8 cellular contexts compared by ENCODE assay signal in the genomic region with DNA sequence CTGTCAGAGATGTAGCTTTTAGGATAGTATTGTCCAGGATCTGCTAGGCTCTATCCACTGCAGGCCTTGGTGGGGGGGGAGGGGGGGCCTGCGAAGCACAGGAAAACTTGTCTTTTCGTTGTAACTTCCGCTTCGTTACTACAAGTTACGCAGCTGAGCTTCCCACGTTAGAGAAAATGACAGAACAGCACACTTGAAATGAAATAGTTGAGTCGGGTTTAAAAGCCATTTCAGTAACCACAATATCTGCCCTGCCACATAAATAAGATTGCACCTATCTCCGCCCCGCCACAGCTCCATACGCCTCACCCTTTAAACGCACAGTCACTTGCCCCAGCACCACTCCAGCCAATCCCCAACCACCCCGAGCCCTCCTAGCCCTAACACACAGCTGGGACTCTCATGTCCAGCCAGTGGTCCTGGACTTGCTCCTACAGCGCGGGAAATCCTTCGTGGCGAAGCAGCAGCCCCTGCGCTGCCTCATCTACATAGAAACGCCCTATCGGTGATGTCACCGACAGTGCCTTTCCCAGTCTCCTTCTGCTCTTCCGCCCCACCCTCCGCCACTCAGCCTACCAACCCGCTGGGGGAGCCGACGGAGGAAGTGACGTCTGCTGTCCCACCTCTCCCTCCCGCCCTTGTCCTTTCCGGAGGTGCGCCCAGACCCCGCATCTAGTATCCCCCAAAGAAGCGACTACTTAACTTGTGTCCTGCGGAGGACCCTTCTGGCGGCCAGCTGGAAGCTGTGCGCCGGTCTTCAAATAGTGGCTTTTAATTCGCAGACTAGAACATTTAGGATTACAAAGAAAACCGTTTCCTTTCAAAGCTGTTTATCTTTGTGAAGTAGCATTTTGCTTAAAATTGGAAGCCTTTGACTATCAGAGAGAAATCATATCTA. TPM values are rescaled to one million over a fixed set of nuclear protein-coding genes. Genes with fewer than 3 reads are reported as not detected.
A peak's percentile ranks its signal among the peaks of the same experiment; 100 is the strongest.
DNase-seq lines count a peak whose midpoint lies in the region; TF ChIP-seq lines count a peak whose summit lies in the region.
"Not testable (repeated sequence)": the region's sequence is repeated elsewhere in the genome, so short reads cannot be mapped to it uniquely, and the experiment has no call there.

No MANE protein-coding gene starts in this region.

- not testable (repeated sequence) for H3K36me3 ChIP-seq in adipocyte (ENCODE audit: control insufficient read depth, insufficient read depth, low read length, severe bottlenecking); neutrophil

- peak overlapping the region; percentile 99 for H3T11ph ChIP-seq in H9 (ENCODE audit: low read length)

- H4K5ac ChIP-seq in H9 (ENCODE audit: insufficient read length, low read depth, low read length), result peak overlapping the region; percentile 99

- H4K20me1 ChIP-seq in H9 (ENCODE audit: control insufficient read depth, insufficient read depth, insufficient read length), result not testable (repeated sequence)

- not testable (repeated sequence) for H4K91ac ChIP-seq in H9 (ENCODE audit: insufficient read length, low read depth, low read length)

- H3K27ac ChIP-seq in H9 (ENCODE audit: insufficient read length, low read depth, low read length), result peak overlapping the region; percentile 99
- peak overlapping the region; percentile 85 for H3K27ac ChIP-seq in neutrophil

- not testable (repeated sequence) for H3K36me3 Mint-ChIP-seq in H9 (ENCODE audit: insufficient read depth in 1 of 3, low read depth in 3 of 3)

- peak overlapping the region; percentile 100 for H2BK5ac ChIP-seq in H9 (ENCODE audit: insufficient read length, low read length)

- intact Hi-C loops in head of caudate nucleus (cut with DNase I), result not testable (repeated sequence)

- H2AFZ ChIP-seq in H9 (ENCODE audit: low read length), result peak overlapping the region; percentile 89

- H3K56ac ChIP-seq in H9 (ENCODE audit: insufficient read length, low read depth, low read length), result peak overlapping the region; percentile 100

- not testable (repeated sequence) for H2BK12ac ChIP-seq in H9 (ENCODE audit: insufficient read length, low read depth, low read length)

- peak overlapping the region; percentile 72 for H3K4me2 ChIP-seq in H9 (ENCODE audit: insufficient read depth, insufficient read length, low read length)

- not testable (repeated sequence) for TF ChIP-seq CTCF in H9 (conservative IDR thresholded peaks at IDR 0.05); neutrophil (IDR thresholded peaks at IDR 0.05)

- H3K9me3 Mint-ChIP-seq in H9, result not testable (repeated sequence)

- peak overlapping the region; percentile 81 for H3K4me3 ChIP-seq in adipocyte (ENCODE audit: low read length)
- peak overlapping the region; percentile 46 to 64 for H3K4me3 ChIP-seq in neutrophil (ENCODE audit: low read depth in 1 of 2, low read length in 1 of 2)

- not testable (repeated sequence) for H2BK15ac ChIP-seq in H9 (ENCODE audit: low read depth, low read length)

- not testable (repeated sequence) for H3K79me2 ChIP-seq in H9 (ENCODE audit: insufficient read depth, low read length)

- H3K4me3 Mint-ChIP-seq in H9, result peak overlapping the region; percentile 80 to 86

- not testable (repeated sequence) for H3K4me1 ChIP-seq in H9 (ENCODE audit: insufficient read depth, low read length); adipocyte (ENCODE audit: control insufficient read depth, insufficient read depth, low read length)
- peaks cover 0 to 13% of the 10 kb centered on the region in 2 experiments for H3K4me1 ChIP-seq in neutrophil (ENCODE audit: control insufficient read depth in 1 of 2, insufficient read depth in 1 of 2, low read depth in 1 of 2, low read length in 1 of 2)

- H3K18ac ChIP-seq in H9 (ENCODE audit: insufficient read length, low read depth, low read length), result peak overlapping the region; percentile 100

- H3K23ac ChIP-seq in H9 (ENCODE audit: insufficient read length, low read depth, low read length), result not testable (repeated sequence)

- H3K9me3 ChIP-seq in H9 (ENCODE audit: control insufficient read depth, low read depth, low read length); adipocyte (ENCODE audit: control insufficient read depth, low read length); neutrophil: not testable (repeated sequence)

- peak overlapping the region; percentile 100 for H3K27ac Mint-ChIP-seq in H9

- H3K14ac ChIP-seq in H9 (ENCODE audit: insufficient read depth, low read length), result peak overlapping the region; percentile 100

- peak overlapping the region; percentile 99 for H2BK120ac ChIP-seq in H9 (ENCODE audit: low read depth, low read length, poor library complexity, severe bottlenecking)

- not testable (repeated sequence) for H3K27me3 Mint-ChIP-seq in H9 (ENCODE audit: low read depth)

- not testable (repeated sequence) for H3K79me1 ChIP-seq in H9 (ENCODE audit: insufficient read depth, low read depth, low read length, poor library complexity, severe bottlenecking)

- DNase-seq in GF-D8 (lab: John Stamatoyannopoulos, UW), result peak; percentile 84
- DNase-seq in H9, result peak; percentile 85
- peak; percentile 93 for DNase-seq in M059J (ENCODE audit: low read depth)
- peak; percentile 41 to 94 (median 52) for DNase-seq in T-helper 1 cell
- DNase-seq in adipocyte (ENCODE audit: low read depth), result peak; percentile 78
- DNase-seq in head of caudate nucleus, result peak; percentile 34 to 83 (median 68)
- DNase-seq in stromal cell of bone marrow (ENCODE audit: low read depth), result peak; percentile 61

- WGBS in H9 (ENCODE audit: extremely low coverage, insufficient read length, low lambda C conversion rate), result no CpG with 5 or more reads among the region's 37 CpGs

- not testable (repeated sequence) for H2AK5ac ChIP-seq in H9 (ENCODE audit: insufficient read length, low read length)

- not testable (repeated sequence) for H3K27me3 ChIP-seq in H9 (ENCODE audit: insufficient read depth, low read length); adipocyte (replicated peaks; ENCODE audit: control insufficient read depth, insufficient read depth, low read length)
- peaks cover 42% of the 10 kb centered on the region for H3K27me3 ChIP-seq in neutrophil

- not testable (repeated sequence) for H3K4ac ChIP-seq in H9 (ENCODE audit: low read depth, low read length)

- H3K23me2 ChIP-seq in H9 (ENCODE audit: insufficient read length, low read depth, low read length, poor library complexity, severe bottlenecking), result not testable (repeated sequence)

- peak overlapping the region; percentile 98 for H3K9ac ChIP-seq in H9 (ENCODE audit: extremely low read depth, insufficient read length, low read length)
- peak overlapping the region; percentile 87 for H3K9ac ChIP-seq in adipocyte (ENCODE audit: low read length)

- peaks cover 14 to 17% of the 10 kb centered on the region in 2 experiments for H3K4me1 Mint-ChIP-seq in H9

- not testable (repeated sequence) for H2BK20ac ChIP-seq in H9 (ENCODE audit: low read depth, low read length, poor library complexity, severe bottlenecking)

- peak overlapping the region; percentile 100 for H4K8ac ChIP-seq in H9 (replicated peaks; ENCODE audit: insufficient read length, low read depth, low read length)

RNA-seq across cellular contexts. Expression of a gene that starts 46.2 kb away (rescaled TPM):
- total RNA-seq in H9 (2021), result not detected in 2 replicates
- total RNA-seq in M059J (2014; rRNA removed; shearing (Covaris generic)), result not detected in 2 replicates

Comparison
In these comparisons a context has a peak if more than half of its experiments do, and no peak if none do; other contexts are left out.
1. Peak in every context shown above with its lines: DNase-seq, H3K4me3 ChIP-seq and H3K27ac ChIP-seq.